Comparison of ENCODE assay signal across 8 cellular contexts in the genomic region with DNA sequence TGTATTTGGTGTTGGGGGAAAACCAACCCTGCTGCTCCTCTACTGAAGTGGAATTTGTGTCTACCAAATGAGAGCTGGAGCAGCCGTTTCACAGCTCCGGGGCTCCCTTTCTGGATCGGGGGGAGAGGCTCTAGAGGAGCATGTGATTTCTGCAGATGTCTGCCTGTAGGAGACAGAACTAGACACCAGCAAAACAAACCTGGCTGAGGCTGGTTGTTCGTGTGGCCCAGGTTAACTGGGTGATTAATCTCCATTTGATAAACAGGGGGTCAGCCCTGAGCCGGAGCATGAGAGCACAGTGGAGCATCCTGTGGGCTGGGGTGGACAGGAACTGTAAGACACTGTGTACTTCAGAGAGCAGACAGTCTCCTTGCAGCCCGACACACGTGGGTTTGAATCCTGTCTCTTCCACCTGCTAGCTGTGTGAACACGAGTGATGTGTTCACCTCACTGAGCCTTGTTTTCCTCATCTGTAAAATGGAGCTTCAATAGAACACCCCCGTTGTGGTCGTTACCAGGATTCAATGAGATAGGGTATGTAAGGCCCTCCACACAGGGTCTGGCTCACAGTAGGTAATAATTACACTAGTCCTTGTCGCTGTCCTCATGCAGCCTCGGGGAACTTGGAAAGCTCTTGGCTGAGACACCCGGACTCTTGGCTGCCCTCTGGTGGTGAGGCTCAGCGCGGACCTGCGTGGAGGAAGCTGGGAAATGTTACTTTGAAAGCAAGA. TPM values are rescaled to one million over a fixed set of nuclear protein-coding genes. Genes with fewer than 3 reads are reported as not detected.
A peak's percentile ranks its signal among the peaks of the same experiment; 100 is the strongest.
DNase-seq lines count a peak whose midpoint lies in the region; ATAC-seq, FAIRE-seq and TF ChIP-seq lines count a peak whose summit lies in the region.

No MANE protein-coding gene starts in this region.

- no peaks in the 10 kb centered on the region for H3K36me3 Mint-ChIP-seq in activated B cell treated with CpG ODN at 0.5 μM for 24 hours (ENCODE audit: low read depth)
- H3K36me3 Mint-ChIP-seq in central memory CD8-positive, alpha-beta T cell (ENCODE audit: insufficient read depth) = no peaks in the 10 kb centered on the region

- no peak for ATAC-seq in activated B cell treated with CpG ODN at 0.5 μM for 24 hours (ENCODE audit: low read depth)
- ATAC-seq in central memory CD8-positive, alpha-beta T cell (replicated peaks; ENCODE audit: extremely low read depth, poor library complexity, severe bottlenecking) = peak; percentile 49
- peak; percentile 96 for ATAC-seq in left lobe of liver
- no peak for ATAC-seq in HG02571 (IDR thresholded peaks at IDR 0.05; ENCODE audit: unreplicated experiment)

- peak; percentile 85 for FAIRE-seq in GM19239 (lab: Jason Lieb, UNC)

- no peaks in the 10 kb centered on the region for H3K9me3 Mint-ChIP-seq in activated B cell treated with CpG ODN at 0.5 μM for 24 hours
- no peaks in the 10 kb centered on the region for H3K9me3 Mint-ChIP-seq in central memory CD8-positive, alpha-beta T cell

- intact Hi-C loops in activated B cell treated with CpG ODN at 0.5 μM for 24 hours (cut with micrococcal nuclease) = loop anchor here (1.0 kb wide), 2 partner anchors 100 to 104 kb away; no protein-coding TSS in a partner anchor

- TF ChIP-seq CTCF in activated B cell treated with CpG ODN at 0.5 μM for 24 hours (IDR thresholded peaks at IDR 0.05) = peak; percentile 22

- CTCF ChIA-PET in activated B cell treated with CpG ODN at 0.5 μM for 24 hours (lab: Charles Lee) = interaction anchor here (0.7 to 4.2 kb wide), 11 partner anchors 10 to 108 kb away, joined by 3 to 40 read pairs (median 4); no protein-coding TSS in a partner anchor

- POLR2A ChIA-PET in activated B cell treated with CpG ODN at 0.5 μM for 24 hours (lab: Charles Lee) = no interaction called here

- no peak overlapping the region for H3K27ac Mint-ChIP-seq in activated B cell treated with CpG ODN at 0.5 μM for 24 hours
- no peak overlapping the region for H3K27ac Mint-ChIP-seq in central memory CD8-positive, alpha-beta T cell (ENCODE audit: low read depth)

- peaks cover 19% of the 10 kb centered on the region for H3K27me3 Mint-ChIP-seq in activated B cell treated with CpG ODN at 0.5 μM for 24 hours
- no peaks in the 10 kb centered on the region for H3K27me3 Mint-ChIP-seq in central memory CD8-positive, alpha-beta T cell

- H3K4me1 Mint-ChIP-seq in activated B cell treated with CpG ODN at 0.5 μM for 24 hours = no peaks in the 10 kb centered on the region
- H3K4me1 Mint-ChIP-seq in central memory CD8-positive, alpha-beta T cell = peaks cover 17% of the 10 kb centered on the region

- no peak overlapping the region for H3K4me3 Mint-ChIP-seq in activated B cell treated with CpG ODN at 0.5 μM for 24 hours
- no peak overlapping the region for H3K4me3 Mint-ChIP-seq in central memory CD8-positive, alpha-beta T cell

- DNase-seq in AG08396 (ENCODE audit: low spot score) (peak; percentile 76), GM19239 (ENCODE audit: insufficient read length, low spot score) (peak; percentile 40), NCI-H1694 treated with DMSO at 0.1 percent for 48 hours (lab: John Stamatoyannopoulos, UW) (peak; percentile 26), activated B cell treated with CpG ODN at 0.5 μM for 24 hours (peak; percentile 42), left lobe of liver (ENCODE audit: low spot score) (peak; percentile 72)
- DNase-seq in central memory CD8-positive, alpha-beta T cell (ENCODE audit: low spot score in 2 of 2) = peak; percentile 38 to 51
- peak; percentile 53 to 75 (median 53) for DNase-seq in stimulated activated CD4-positive, alpha-beta T cell treated with anti-CD3 and anti-CD28 coated beads, TNF-alpha, amount 100 ng/mL, for 24 hours (ENCODE audit: low read depth in 3 of 3)

RNA-seq across cellular contexts. Expression of gene CXCL14, which starts 12.9 kb away (rescaled TPM):
- total RNA-seq in activated B cell treated with CpG ODN at 0.5 μM for 24 hours (not detected in 2 replicates), left lobe of liver (4.8 TPM)

RNA-seq across cellular contexts. Expression of gene NEUROG1, which starts 30.1 kb away (rescaled TPM):
- not detected in 2 replicates for total RNA-seq in activated B cell treated with CpG ODN at 0.5 μM for 24 hours
- not detected for total RNA-seq in left lobe of liver

Comparison
In these comparisons a context has a peak if more than half of its experiments do, and no peak if none do; other contexts are left out.
1. DNase-seq: peak in every context shown above with its lines; median percentile 76 in AG08396; 72 in left lobe of liver; 53 in stimulated activated CD4-positive, alpha-beta T cell treated with anti-CD3 and anti-CD28 coated beads, TNF-alpha, amount 100 ng/mL, for 24 hours; 44 in central memory CD8-positive, alpha-beta T cell; 42 in activated B cell treated with CpG ODN at 0.5 μM for 24 hours; 40 in GM19239; 26 in NCI-H1694 treated with DMSO at 0.1 percent for 48 hours.
2. ATAC-seq: peak in central memory CD8-positive, alpha-beta T cell (single experiment) and left lobe of liver (single experiment); none in activated B cell treated with CpG ODN at 0.5 μM for 24 hours (single experiment) and HG02571 (single experiment).